In genomic region chr6:4550227-4550597, GRCh38 we compare ENCODE assay signal across 21 cellular contexts.
"Had no signal": no experiment of that assay in that cellular context is flagged by ENCODE, and none has a peak within 500 bp of the region (broad histone marks: within the 10 kb centered on the region; RNA-seq: fewer than 3 reads in every experiment).

No MANE protein-coding gene starts in this region.

- H3K4me1 ChIP-seq: heart left ventricle, right lobe of liver had no signal

- H3K4me3 Mint-ChIP-seq: activated naive CD4-positive, alpha-beta T cell treated with anti-CD3 and anti-CD28 coated beads, Interleukin-2, amount 10 ng/mL, durations not matched to agents 7 days and 5 days; activated T-cell treated with anti-CD3 and anti-CD28 coated beads, Interleukin-2, amount 50 U/mL, for 72 hours; endodermal cell; nephron progenitor cell; stimulated activated effector memory CD8-positive, alpha-beta T cell treated with anti-CD3 and anti-CD28 coated beads, Interleukin-12 subunit alpha, Interleukin-12 subunit beta, amount 100 ng/mL, for 72 hours; T-helper 1 cell treated with Interleukin-12 subunit alpha and Interleukin-12 subunit beta and Interleukin-4 antibody, amounts not matched to agents 30 μg/mL and 1 μg/mL, for 36 hours; type B pancreatic cell had no signal

- H3K4me1 Mint-ChIP-seq: activated naive CD4-positive, alpha-beta T cell treated with anti-CD3 and anti-CD28 coated beads, Interleukin-2, amount 10 ng/mL, durations not matched to agents 7 days and 5 days; endodermal cell; nephron progenitor cell had no signal

- ATAC-seq: activated CD4-positive, CD25-positive, alpha-beta regulatory T cell treated with anti-CD3 and anti-CD28 coated beads, Interleukin-2, amount 50 U/mL, for 24 hours; heart left ventricle; left ventricle myocardium superior; stimulated activated effector memory CD8-positive, alpha-beta T cell treated with anti-CD3 and anti-CD28 coated beads, Interleukin-12 subunit alpha, Interleukin-12 subunit beta, amount 100 ng/mL, for 72 hours had no signal

- DNase-seq: activated CD4-positive, alpha-beta T cell treated with anti-CD3 and anti-CD28 coated beads, Interleukin-2, amount 50 U/mL, for 48 hours; activated effector memory CD4-positive, alpha-beta T cell treated with anti-CD3 and anti-CD28 coated beads, Interleukin-2, amount 50 U/mL, for 16 hours; activated naive CD4-positive, alpha-beta T cell treated with anti-CD3 and anti-CD28 coated beads, Interleukin-2, amount 10 ng/mL, durations not matched to agents 7 days and 5 days; activated T-cell treated with anti-CD3 and anti-CD28 coated beads, Interleukin-2, amount 50 U/mL, for 72 hours; amygdala; cerebellar nuclear complex; cortex of kidney; endodermal cell; heart left ventricle; left ventricle myocardium superior; mammary epithelial cell; nephron progenitor cell; right lobe of liver; small intestine; stimulated activated CD4-positive, alpha-beta T cell treated with anti-CD3 and anti-CD28 coated beads, Interleukin-2, amount 100 ng/mL, for 24 hours; T1000 had no signal

- H3K36me3 ChIP-seq: heart left ventricle, right lobe of liver, thoracic aorta had no signal

- H3K27me3 ChIP-seq: right lobe of liver had no signal

- H3K36me3 Mint-ChIP-seq: activated naive CD4-positive, alpha-beta T cell treated with anti-CD3 and anti-CD28 coated beads, Interleukin-2, amount 10 ng/mL, durations not matched to agents 7 days and 5 days; stimulated activated effector memory CD8-positive, alpha-beta T cell treated with anti-CD3 and anti-CD28 coated beads, Interleukin-12 subunit alpha, Interleukin-12 subunit beta, amount 100 ng/mL, for 72 hours; type B pancreatic cell had no signal

- H3K27me3 Mint-ChIP-seq: activated naive CD4-positive, alpha-beta T cell treated with anti-CD3 and anti-CD28 coated beads, Interleukin-2, amount 10 ng/mL, durations not matched to agents 7 days and 5 days had no signal

- H3K27ac Mint-ChIP-seq: activated naive CD4-positive, alpha-beta T cell treated with anti-CD3 and anti-CD28 coated beads, Interleukin-2, amount 10 ng/mL, durations not matched to agents 7 days and 5 days; activated T-cell treated with anti-CD3 and anti-CD28 coated beads, Interleukin-2, amount 50 U/mL, for 72 hours; endodermal cell; nephron progenitor cell; stimulated activated effector memory CD8-positive, alpha-beta T cell treated with anti-CD3 and anti-CD28 coated beads, Interleukin-12 subunit alpha, Interleukin-12 subunit beta, amount 100 ng/mL, for 72 hours; T-helper 1 cell treated with Interleukin-12 subunit alpha and Interleukin-12 subunit beta and Interleukin-4 antibody, amounts not matched to agents 30 μg/mL and 1 μg/mL, for 36 hours; type B pancreatic cell had no signal

- H3K9me3 ChIP-seq: heart left ventricle, right lobe of liver, thoracic aorta had no signal

- H3K27ac ChIP-seq: heart left ventricle, right lobe of liver, thoracic aorta had no signal

- H3K4me3 ChIP-seq: heart left ventricle, right lobe of liver, thoracic aorta had no signal

- H3K9me3 Mint-ChIP-seq: endodermal cell; nephron progenitor cell; stimulated activated effector memory CD8-positive, alpha-beta T cell treated with anti-CD3 and anti-CD28 coated beads, Interleukin-12 subunit alpha, Interleukin-12 subunit beta, amount 100 ng/mL, for 72 hours; type B pancreatic cell had no signal
